In the genomic region with DNA sequence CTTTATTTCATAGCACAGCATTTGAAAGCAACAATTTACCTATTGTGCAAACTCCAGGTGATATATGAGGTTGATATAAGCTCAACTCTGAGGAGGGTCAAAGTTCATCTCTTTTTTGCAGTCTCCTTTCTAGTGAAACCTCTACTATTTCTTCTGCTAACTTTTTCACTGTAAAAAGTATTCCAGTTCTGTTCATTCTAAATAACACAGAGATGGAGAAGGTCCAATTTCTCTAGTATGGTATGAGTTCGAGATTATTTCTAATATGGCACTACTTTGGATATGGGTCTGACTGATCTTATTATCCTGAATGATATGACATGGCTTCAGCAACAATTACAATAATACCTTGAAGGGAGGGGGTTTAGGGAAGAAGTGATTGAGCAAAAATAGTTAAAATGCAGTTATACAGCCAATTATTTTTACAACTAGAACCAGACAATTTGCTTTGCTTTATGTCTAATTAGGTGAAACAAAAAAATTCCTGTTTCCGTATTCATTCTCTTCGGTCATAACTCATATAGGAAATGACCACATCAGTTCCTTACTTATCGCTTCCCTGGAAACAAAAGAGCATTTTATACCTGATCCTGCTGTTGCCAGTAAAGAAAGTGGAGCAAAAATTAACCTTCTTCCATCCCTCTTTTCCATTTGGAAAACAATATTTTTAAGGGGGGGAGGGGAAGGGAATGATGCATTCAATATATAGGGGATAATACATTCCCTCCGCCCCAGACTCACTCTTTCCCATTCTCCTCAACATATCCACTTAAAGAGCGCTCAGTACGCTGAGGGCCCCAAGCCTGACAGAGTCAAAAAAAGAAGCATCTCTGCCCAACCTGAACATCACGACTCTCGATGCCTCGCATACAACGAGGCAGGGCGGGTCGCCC, we compare ENCODE assay signal across 8 cellular contexts. TPM values are rescaled to one million over a fixed set of nuclear protein-coding genes. Genes with fewer than 3 reads are reported as not detected.
DNase-seq lines count a peak whose midpoint lies in the region; ATAC-seq and TF ChIP-seq lines count a peak whose summit lies in the region.

No MANE protein-coding gene starts in this region.

- peak overlapping the region; percentile 98 for H3K27ac ChIP-seq in left ventricle myocardium inferior (replicated peaks)

- no peak for DNase-seq in left ventricle myocardium inferior
- no peak for DNase-seq in Right ventricle myocardium inferior (ENCODE audit: missing footprints)
- no peak for DNase-seq in NT2/D1 (ENCODE audit: low read depth, low spot score)
- peak; percentile 20 for DNase-seq in fibroblast of peridontal ligament (ENCODE audit: extremely low read depth)
- no peak for DNase-seq in 8988T
- DNase-seq in left colon = no peak
- no peak for DNase-seq in GM10266 (ENCODE audit: extremely low spot score)

- H3K4me1 ChIP-seq in left ventricle myocardium inferior = peaks cover 61% of the 10 kb centered on the region
- no peaks in the 10 kb centered on the region for H3K4me1 ChIP-seq in NT2/D1 (ENCODE audit: insufficient read depth, insufficient read length)
- H3K4me1 ChIP-seq in skeletal muscle satellite cell (ENCODE audit: control insufficient read depth, insufficient read depth, low read length) = peaks cover 7% of the 10 kb centered on the region

- H3K27me3 ChIP-seq in left ventricle myocardium inferior (ENCODE audit: low read depth) (no peaks in the 10 kb centered on the region), NT2/D1 (ENCODE audit: insufficient read depth, insufficient read length) (peaks cover 66% of the 10 kb centered on the region), skeletal muscle satellite cell (ENCODE audit: control insufficient read depth, insufficient read depth, low read length) (no peaks in the 10 kb centered on the region)

- TF ChIP-seq CTCF in left ventricle myocardium inferior (IDR thresholded peaks at IDR 0.05; ENCODE audit: borderline replicate concordance) = no peak
- no peak for TF ChIP-seq CTCF in GM10266 (IDR thresholded peaks at IDR 0.05; ENCODE audit: control insufficient read depth, insufficient read depth, low read depth, missing control alignments)

- intact Hi-C loops in left ventricle myocardium inferior (cut with micrococcal nuclease) = no loop called here
- intact Hi-C loops in Right ventricle myocardium inferior (cut with DNase I) = loop anchor here (5.0 kb wide), 2 partner anchors 97 to 118 kb away; no protein-coding TSS in a partner anchor
- intact Hi-C loops in left colon (cut with DNase I, micrococcal nuclease) = loop anchor here in 1 of 2 donors (10.0 kb wide), 1 partner anchor 380 kb away; a partner anchor contains a TSS

- H3K4me3 ChIP-seq in left ventricle myocardium inferior (peak overlapping the region; percentile 77), NT2/D1 (ENCODE audit: insufficient read length, low read depth) (peak overlapping the region; percentile 57), skeletal muscle satellite cell (ENCODE audit: low read length) (peak overlapping the region; percentile 92)

- ATAC-seq in Right ventricle myocardium inferior = no peak
- no peak for ATAC-seq in left colon

- H3K36me3 ChIP-seq in left ventricle myocardium inferior (no peaks in the 10 kb centered on the region), NT2/D1 (ENCODE audit: insufficient read depth, insufficient read length, low read length) (no peaks in the 10 kb centered on the region), skeletal muscle satellite cell (ENCODE audit: insufficient read depth, low read length) (no peaks in the 10 kb centered on the region)

- H3K9me3 ChIP-seq in left ventricle myocardium inferior (replicated peaks) (peaks cover 12% of the 10 kb centered on the region), NT2/D1 (ENCODE audit: insufficient read depth, low read length) (no peaks in the 10 kb centered on the region), skeletal muscle satellite cell (replicated peaks; ENCODE audit: low read length) (no peaks in the 10 kb centered on the region)

- H3K9ac ChIP-seq in NT2/D1 (ENCODE audit: insufficient read length, low read depth) = peak overlapping the region; percentile 33
- H3K9ac ChIP-seq in skeletal muscle satellite cell (ENCODE audit: low read depth, low read length) = peak overlapping the region; percentile 87

- H3K4me2 ChIP-seq in skeletal muscle satellite cell (ENCODE audit: low read length) = peak overlapping the region; percentile 90

RNA-seq across cellular contexts. Expression of a gene that starts 1.0 kb away (rescaled TPM):
- total RNA-seq in left ventricle myocardium inferior (11.4 TPM), Right ventricle myocardium inferior (11.1 TPM), left colon (10 to 100 TPM; 10.7 to 20.5 TPM)
- total RNA-seq in skeletal muscle satellite cell (2012; rRNA removed) = 28.0 and 28.1 TPM in 2 replicates
